11 cellular contexts compared by ENCODE assay signal in genomic region chr4:74768857-74769525, GRCh38. TPM values are rescaled to one million over a fixed set of nuclear protein-coding genes. Genes with fewer than 3 reads are reported as not detected.
DNase-seq lines count a peak whose midpoint lies in the region; ATAC-seq and TF ChIP-seq lines count a peak whose summit lies in the region.
"Had no signal": no experiment of that assay in that cellular context is flagged by ENCODE, and none has a peak within 500 bp of the region (broad histone marks: within the 10 kb centered on the region; RNA-seq: fewer than 3 reads in every experiment).

No MANE protein-coding gene starts in this region.

- H3K4me1 ChIP-seq in heart right ventricle: peaks cover 0 to 9% (median 0%) of the 10 kb centered on the region in 9 donors

- no peak overlapping the region for H3K4me3 ChIP-seq in heart right ventricle
- H3K4me3 ChIP-seq: GM23338 had no signal

- 42 to 58% methylated on average over 2 of the region's 2 CpGs for WGBS in heart right ventricle, 2 donors

- peaks cover 0 to 10% (median 0%) of the 10 kb centered on the region in 11 donors for H3K9me3 ChIP-seq in heart right ventricle

- no peaks in the 10 kb centered on the region for H3K36me3 ChIP-seq in heart right ventricle

- peak; percentile 52 for TF ChIP-seq CTCF in VCaP (conservative IDR thresholded peaks at IDR 0.05)
- no peak for TF ChIP-seq CTCF in heart right ventricle (IDR thresholded peaks at IDR 0.05)

- H3K27ac ChIP-seq in VCaP (peak overlapping the region; percentile 39), heart right ventricle (no peak overlapping the region)

- H3K27me3 ChIP-seq in heart right ventricle: no peaks in the 10 kb centered on the region

- intact Hi-C loops in heart right ventricle (cut with DNase I): no loop called here

- peak; percentile 74 for ATAC-seq in HG03280 (IDR thresholded peaks at IDR 0.05; ENCODE audit: unreplicated experiment)
- no peak for ATAC-seq in heart right ventricle
- no peak for ATAC-seq in GM21528 (IDR thresholded peaks at IDR 0.05; ENCODE audit: low FRiP score, unreplicated experiment)
- ATAC-seq in GM21825 (IDR thresholded peaks at IDR 0.05; ENCODE audit: unreplicated experiment): no peak
- ATAC-seq: GM23338 had no signal

- DNase-seq in ELR (ENCODE audit: low read depth): peak; percentile 62
- DNase-seq in left kidney (ENCODE audit: low read depth, low spot score): peak; percentile 9
- no peak for DNase-seq in dedifferentiated amniotic fluid mesenchymal stem cell (ENCODE audit: extremely low spot score)
- DNase-seq in heart right ventricle: no peak
- DNase-seq: DMS79, NCI-H1436 treated with DMSO at 0.1 percent for 48 hours had no signal

RNA-seq across cellular contexts. Expression of gene BTC, which starts 25.3 kb away (rescaled TPM):
- under 1 TPM in 9 of 10 donors, not detected in 1; 0.07 to 0.88 (median 0.34) TPM for total RNA-seq in heart right ventricle
- polyA plus RNA-seq in heart right ventricle: under 1 TPM; 0.03 to 0.22 TPM

Comparison
In these comparisons a context has a peak if more than half of its experiments do, and no peak if none do; other contexts are left out.
1. DNase-seq: peak in ELR (single experiment) and left kidney (single experiment); none in dedifferentiated amniotic fluid mesenchymal stem cell (single experiment) and heart right ventricle (0 of 2).